Comparison of ENCODE assay signal across 10 cellular contexts in the genomic region with DNA sequence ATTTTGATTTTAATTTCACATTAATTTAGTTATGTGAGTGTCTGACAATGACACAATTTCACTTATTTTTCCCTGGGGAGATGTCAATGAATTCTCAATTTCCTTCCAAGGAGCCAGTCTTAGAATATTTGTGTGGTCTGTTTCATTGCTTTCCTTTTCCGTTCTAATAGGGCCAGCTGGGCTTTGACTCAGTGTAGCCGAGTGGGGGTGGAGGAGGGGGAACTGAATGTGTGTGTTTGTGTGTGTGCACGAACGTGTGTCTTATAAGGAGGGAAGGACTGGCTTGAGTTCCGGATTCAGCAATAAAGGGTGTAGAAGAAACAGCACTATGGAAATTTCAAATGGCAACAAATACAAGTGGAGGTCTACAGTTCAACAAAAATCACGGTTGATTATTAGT.
DNase-seq lines count a peak whose midpoint lies in the region; ATAC-seq and TF ChIP-seq lines count a peak whose summit lies in the region.
"Had no signal": no experiment of that assay in that cellular context is flagged by ENCODE, and none has a peak within 500 bp of the region (broad histone marks: within the 10 kb centered on the region; RNA-seq: fewer than 3 reads in every experiment).

No MANE protein-coding gene starts in this region.

- 68 to 76% methylated on average over 6 of the region's 6 CpGs for WGBS in thyroid gland, 2 donors

- no peaks in the 10 kb centered on the region for H3K27me3 Mint-ChIP-seq in Caco-2 (ENCODE audit: insufficient read depth, unreplicated experiment)
- H3K27me3 Mint-ChIP-seq: CD4-positive, alpha-beta T cell had no signal

- DNase-seq in Caco-2 (no peak), SIG-M5 (lab: John Stamatoyannopoulos, UW) (peak; percentile 11), HPDE6-E6E7 (ENCODE audit: extremely low spot score) (no peak), GM03348 (ENCODE audit: low spot score) (no peak), NCI-H1092 treated with DMSO at 0.1 percent for 48 hours (lab: John Stamatoyannopoulos, UW) (no peak), thyroid gland (no peak)
- DNase-seq: activated naive CD4-positive, alpha-beta T cell treated with Interleukin-2 at 50 U/mL for 16 hours; CD4-positive, alpha-beta T cell had no signal

- BruUV-seq in Caco-2 (replicated peaks; lab: Mats Ljungman, UMichigan): no TSS peak

- POLR2A ChIA-PET in Caco-2 (lab: Charles Lee): no interaction called here

- no peak for TF ChIP-seq POLR2A in thyroid gland (IDR thresholded peaks at IDR 0.05)

- no peak for TF ChIP-seq CTCF in Caco-2 (IDR thresholded peaks at IDR 0.05; ENCODE audit: insufficient read depth in 1 of 2, low read depth in 1 of 2, low read length in 1 of 2, severe bottlenecking in 1 of 2, unreplicated experiment in 1 of 2)
- no peak for TF ChIP-seq CTCF in thyroid gland (IDR thresholded peaks at IDR 0.05)

- no peaks in the 10 kb centered on the region for H3K36me3 Mint-ChIP-seq in Caco-2 (ENCODE audit: insufficient read depth, unreplicated experiment)

- H3K36me3 ChIP-seq in Caco-2 (ENCODE audit: control insufficient read depth, insufficient read depth, low read length) (no peaks in the 10 kb centered on the region), thyroid gland (no peaks in the 10 kb centered on the region)

- H3K4me1 ChIP-seq in Caco-2 (peaks cover 25% of the 10 kb centered on the region), thyroid gland (peaks cover 0 to 9% of the 10 kb centered on the region in 2 donors)

- CTCF ChIA-PET in Caco-2 (lab: Charles Lee): no interaction called here

- peaks cover 40% of the 10 kb centered on the region for H3K4me1 Mint-ChIP-seq in Caco-2 (ENCODE audit: low read depth, unreplicated experiment)

- ATAC-seq in GM21423 (IDR thresholded peaks at IDR 0.05; ENCODE audit: unreplicated experiment) (peak; percentile 43), HG03196 (IDR thresholded peaks at IDR 0.05; ENCODE audit: unreplicated experiment) (peak; percentile 52)

- peaks cover 5% of the 10 kb centered on the region for H3K9me3 Mint-ChIP-seq in Caco-2 (ENCODE audit: unreplicated experiment)

- no peak overlapping the region for H3K4me3 Mint-ChIP-seq in Caco-2 (ENCODE audit: unreplicated experiment)
- H3K4me3 Mint-ChIP-seq: CD4-positive, alpha-beta T cell had no signal

- intact Hi-C loops in Caco-2 (cut with micrococcal nuclease; ENCODE audit: unreplicated experiment): no loop called here
- intact Hi-C loops in thyroid gland (cut with DNase I): no loop called here

- H3K27me3 ChIP-seq in Caco-2 (replicated peaks; ENCODE audit: control insufficient read depth, insufficient read depth, low read length) (no peaks in the 10 kb centered on the region), thyroid gland (no peaks in the 10 kb centered on the region)

- H3K9me3 ChIP-seq in Caco-2: no peaks in the 10 kb centered on the region
- no peaks in the 10 kb centered on the region for H3K9me3 ChIP-seq in thyroid gland

- H3K27ac Mint-ChIP-seq in Caco-2 (ENCODE audit: unreplicated experiment): peak overlapping the region; percentile 10
- H3K27ac Mint-ChIP-seq: CD4-positive, alpha-beta T cell had no signal

- H3K27ac ChIP-seq in thyroid gland: no peak overlapping the region

- H3K4me3 ChIP-seq in Caco-2 (ENCODE audit: low read depth, low read length) (no peak overlapping the region), thyroid gland (replicated peaks in 1 of 3) (no peak overlapping the region)
